In the genomic region with DNA sequence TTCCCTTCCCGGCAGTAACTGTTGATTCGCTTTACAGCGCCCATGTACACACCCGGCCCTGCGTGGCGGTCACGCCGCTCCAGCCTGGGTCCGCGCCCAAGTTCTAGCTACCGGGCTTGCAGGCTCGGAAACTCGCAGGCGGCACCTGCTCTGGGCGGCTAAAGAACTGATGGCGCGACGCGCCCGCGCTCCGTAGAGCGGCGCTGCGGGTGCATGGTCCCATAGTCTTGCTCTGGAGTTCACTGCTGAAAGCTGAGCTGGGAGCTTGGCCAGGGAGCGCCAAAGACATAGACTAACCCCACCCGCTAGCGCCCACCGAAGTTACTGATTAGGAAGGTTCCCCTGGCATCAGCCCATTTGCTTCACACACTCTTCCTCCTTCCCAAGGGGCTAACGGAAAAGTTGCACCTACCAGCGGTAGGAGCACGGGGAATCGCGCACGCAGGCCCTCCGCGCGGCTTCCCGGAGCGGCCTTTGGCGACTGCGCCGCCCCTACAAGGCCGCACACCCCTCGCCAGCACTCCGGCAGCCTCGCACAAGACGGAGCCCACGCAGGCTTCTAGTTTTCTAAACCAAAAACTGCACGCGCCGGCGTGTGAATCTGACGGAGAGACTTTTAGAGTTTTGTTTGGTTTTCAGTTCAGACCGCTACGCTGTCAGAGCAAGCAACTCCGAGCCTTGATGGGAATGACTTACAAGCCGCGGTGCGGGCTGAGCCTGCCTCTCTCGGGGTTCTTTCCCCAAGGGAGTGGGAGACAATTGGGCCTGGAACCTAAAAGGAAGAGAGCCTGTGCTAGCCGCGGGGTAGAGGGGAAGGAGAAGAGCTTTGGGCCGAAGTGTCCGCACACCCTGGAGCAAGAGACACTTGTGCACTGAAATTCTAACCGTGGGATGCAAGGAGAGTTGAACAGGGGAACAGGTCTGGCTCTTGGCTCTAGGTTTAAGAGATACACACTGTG, we compare ENCODE assay signal across 8 cellular contexts. TPM values are rescaled to one million over a fixed set of nuclear protein-coding genes. Genes with fewer than 3 reads are reported as not detected.
DNase-seq lines count a peak whose midpoint lies in the region; ATAC-seq and TF ChIP-seq lines count a peak whose summit lies in the region.

No MANE protein-coding gene starts in this region.

- peaks cover 45% of the 10 kb centered on the region for H3K4me1 ChIP-seq in mucosa of stomach (ENCODE audit: control insufficient read depth, insufficient read depth, low read length)

- H3K9me3 ChIP-seq in mucosa of stomach (ENCODE audit: control insufficient read depth, low read length), result no peaks in the 10 kb centered on the region

- H3K4me1 Mint-ChIP-seq in T-helper 1 cell treated with Interleukin-12 subunit alpha and Interleukin-12 subunit beta and Interleukin-4 antibody, amounts not matched to agents 30 μg/mL and 1 μg/mL, for 36 hours (ENCODE audit: low read depth), result peaks cover 21% of the 10 kb centered on the region

- no peak for TF ChIP-seq CTCF in epithelial cell of proximal tubule (conservative IDR thresholded peaks at IDR 0.05; ENCODE audit: low read depth, low read length)

- DNase-seq in NCI-H2029 (lab: John Stamatoyannopoulos, UW), result peak; percentile 57
- DNase-seq in NCI-H2029 treated with DMSO at 0.1 percent for 48 hours (lab: John Stamatoyannopoulos, UW), result no peak
- DNase-seq in epithelial cell of proximal tubule (ENCODE audit: low read depth), result no peak
- DNase-seq in ureter (ENCODE audit: low spot score), result peak; percentile 43

- H3K9ac ChIP-seq in mucosa of stomach (ENCODE audit: low read length), result no peak overlapping the region

- no peak for TF ChIP-seq EP300 in Ishikawa (IDR thresholded peaks at IDR 0.05; ENCODE audit: borderline replicate concordance)

- no peaks in the 10 kb centered on the region for H3K9me3 Mint-ChIP-seq in T-helper 1 cell treated with Interleukin-12 subunit alpha and Interleukin-12 subunit beta and Interleukin-4 antibody, amounts not matched to agents 30 μg/mL and 1 μg/mL, for 36 hours

- no peaks in the 10 kb centered on the region for H3K36me3 Mint-ChIP-seq in T-helper 1 cell treated with Interleukin-12 subunit alpha and Interleukin-12 subunit beta and Interleukin-4 antibody, amounts not matched to agents 30 μg/mL and 1 μg/mL, for 36 hours (ENCODE audit: low read depth)

- peak overlapping the region; percentile 71 for H3K27ac Mint-ChIP-seq in T-helper 1 cell treated with Interleukin-12 subunit alpha and Interleukin-12 subunit beta and Interleukin-4 antibody, amounts not matched to agents 30 μg/mL and 1 μg/mL, for 36 hours

- no peak for ATAC-seq in GM21619 (IDR thresholded peaks at IDR 0.05; ENCODE audit: unreplicated experiment)

- H3K27me3 ChIP-seq in mucosa of stomach (ENCODE audit: control insufficient read depth, insufficient read depth, low read length), result peaks cover 95% of the 10 kb centered on the region

- TF ChIP-seq RAD21 in Ishikawa (IDR thresholded peaks at IDR 0.05; ENCODE audit: low read depth), result no peak

- H3K36me3 ChIP-seq in mucosa of stomach (ENCODE audit: control insufficient read depth, insufficient read depth, low read length), result no peaks in the 10 kb centered on the region

- H3K4me3 ChIP-seq in epithelial cell of proximal tubule (ENCODE audit: low read depth, low read length), result peak overlapping the region; percentile 49
- peak overlapping the region; percentile 14 for H3K4me3 ChIP-seq in mucosa of stomach (ENCODE audit: low read length)

- H3K27me3 Mint-ChIP-seq in T-helper 1 cell treated with Interleukin-12 subunit alpha and Interleukin-12 subunit beta and Interleukin-4 antibody, amounts not matched to agents 30 μg/mL and 1 μg/mL, for 36 hours (ENCODE audit: low read depth), result peaks cover 82% of the 10 kb centered on the region

- peak overlapping the region; percentile 85 for H3K4me3 Mint-ChIP-seq in T-helper 1 cell treated with Interleukin-12 subunit alpha and Interleukin-12 subunit beta and Interleukin-4 antibody, amounts not matched to agents 30 μg/mL and 1 μg/mL, for 36 hours

TF ChIP-seq in Ishikawa, 13 proteins besides CTCF, POLR2A, EP300 and RAD21:
- no peak for TF ChIP-seq TAF1 (IDR thresholded peaks at IDR 0.05; ENCODE audit: low read depth)
- TF ChIP-seq, protein P1, sequence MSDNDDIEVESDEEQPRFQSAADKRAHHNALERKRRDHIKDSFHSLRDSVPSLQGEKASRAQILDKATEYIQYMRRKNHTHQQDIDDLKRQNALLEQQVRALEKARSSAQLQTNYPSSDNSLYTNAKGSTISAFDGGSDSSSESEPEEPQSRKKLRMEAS (IDR thresholded peaks at IDR 0.05), result peak; percentile 40; the same call in 1 of the 2 replicates

RNA-seq across cellular contexts. Expression of a gene that starts 1.0 kb away (rescaled TPM):
- total RNA-seq in epithelial cell of proximal tubule, result not detected in 2 replicates
- not detected for total RNA-seq in ureter

Comparison
In these comparisons a context has a peak if more than half of its experiments do, and no peak if none do; other contexts are left out.
1. DNase-seq: peak in NCI-H2029 (single experiment) and ureter (single experiment); none in NCI-H2029 treated with DMSO at 0.1 percent for 48 hours (single experiment) and epithelial cell of proximal tubule (single experiment).